ENCODE assay signal across 2 cellular contexts in genomic region chr11:280762-281485, GRCh38.
TF ChIP-seq lines count a peak whose summit lies in the region.

No MANE protein-coding gene starts in this region.

TF ChIP-seq in A549, 52 proteins besides CTCF, POLR2A, EP300 and RAD21 (continued from another document):
- TF ChIP-seq FOSL2 (IDR thresholded peaks at IDR 0.05): no peak
- no peak for TF ChIP-seq FOSL2 (CRISPR knock-in tag; IDR thresholded peaks at IDR 0.05)
- no peak for TF ChIP-seq RNF2 (IDR thresholded peaks at IDR 0.05; ENCODE audit: borderline replicate concordance, low read depth)
- TF ChIP-seq MYC (IDR thresholded peaks at IDR 0.05; ENCODE audit: borderline replicate concordance, low read length): no peak
- no peak for TF ChIP-seq JUNB (IDR thresholded peaks at IDR 0.05)
- no peak for TF ChIP-seq ZC3H11A (IDR thresholded peaks at IDR 0.05)
- TF ChIP-seq CBX2 (IDR thresholded peaks at IDR 0.05; ENCODE audit: borderline replicate concordance, low read depth): no peak
- no peak for TF ChIP-seq E2F6 (IDR thresholded peaks at IDR 0.05; ENCODE audit: borderline replicate concordance, low read depth)
- no peak for TF ChIP-seq RARB (CRISPR knock-in tag; IDR thresholded peaks at IDR 0.05)
- TF ChIP-seq CEBPB (IDR thresholded peaks at IDR 0.05): no peak
- no peak for TF ChIP-seq PHF8 (IDR thresholded peaks at IDR 0.05; ENCODE audit: borderline replicate concordance, low read depth)
- TF ChIP-seq CHD2 (IDR thresholded peaks at IDR 0.05; ENCODE audit: low read length, partially characterized antibody): no peak
- no peak for TF ChIP-seq HES2 (IDR thresholded peaks at IDR 0.05)
- TF ChIP-seq FOXS1 (CRISPR knock-in tag; IDR thresholded peaks at IDR 0.05): no peak
- TF ChIP-seq HEYL (CRISPR knock-in tag; IDR thresholded peaks at IDR 0.05): no peak

TF ChIP-seq in GM23338, 12 proteins besides CTCF, POLR2A, EP300 and RAD21 (continued from another document):
- TF ChIP-seq REST (IDR thresholded peaks at IDR 0.05; ENCODE audit: unreplicated experiment) (no peak), JUNB (IDR thresholded peaks at IDR 0.05; ENCODE audit: unreplicated experiment) (no peak), ZNF114 (CRISPR knock-in tag; IDR thresholded peaks at IDR 0.05) (no peak), EZH2 (IDR thresholded peaks at IDR 0.05; ENCODE audit: low read depth, unreplicated experiment) (no peak), ZNF462 (CRISPR knock-in tag; IDR thresholded peaks at IDR 0.05) (no peak), ETS1 (IDR thresholded peaks at IDR 0.05) (no peak), CREB1 (CRISPR knock-in tag; IDR thresholded peaks at IDR 0.05; ENCODE audit: low read depth) (no peak), ZNF331 (CRISPR knock-in tag; IDR thresholded peaks at IDR 0.05; ENCODE audit: low read depth) (no peak)
